In genomic region chr20:10613911-10614310, GRCh38 we compare ENCODE assay signal across 4 cellular contexts. TPM values are rescaled to one million over a fixed set of nuclear protein-coding genes. Genes with fewer than 3 reads are reported as not detected.
"Had no signal": no experiment of that assay in that cellular context is flagged by ENCODE, and none has a peak within 500 bp of the region (broad histone marks: within the 10 kb centered on the region; RNA-seq: fewer than 3 reads in every experiment).

No MANE protein-coding gene starts in this region.

- ATAC-seq: GM12878 had no signal

- H3K4me3 ChIP-seq: GM12878 had no signal

- DNase-seq: GDM1, GF-D8 had no signal

RNA-seq across cellular contexts. Expression of gene JAG1, which starts 59.9 kb away (rescaled TPM):
- total RNA-seq: G401 had no signal
